ENCODE assay signal across 2 cellular contexts in genomic region chr1:153355445-153356071, GRCh38.
TF ChIP-seq lines count a peak whose summit lies in the region.

No MANE protein-coding gene starts in this region.

TF ChIP-seq in GM12891, 5 proteins besides CTCF, POLR2A, EP300 and RAD21 (continued from another document):
- TF ChIP-seq SPI1 (IDR thresholded peaks at IDR 0.05; ENCODE audit: low read depth, low read length) (no peak), POU2F2 (IDR thresholded peaks at IDR 0.05; ENCODE audit: low read depth, low read length) (no peak; the same call in 1 of the 2 replicates), PAX5 (IDR thresholded peaks at IDR 0.05; ENCODE audit: insufficient read depth, low read length, severe bottlenecking) (no peak), TAF1 (IDR thresholded peaks at IDR 0.05; ENCODE audit: low read depth, low read length) (no peak)

TF ChIP-seq in H1, 55 proteins besides CTCF, POLR2A, EP300 and RAD21:
- no peak for TF ChIP-seq SP4 (IDR thresholded peaks at IDR 0.05; ENCODE audit: low read length)
- TF ChIP-seq BRCA1 (IDR thresholded peaks at IDR 0.05; ENCODE audit: low read depth, low read length) = no peak
- TF ChIP-seq RBBP5 (IDR thresholded peaks at IDR 0.05; ENCODE audit: borderline replicate concordance, low read depth, low read length) = no peak
- TF ChIP-seq USF2 (IDR thresholded peaks at IDR 0.05; ENCODE audit: low read length) = no peak
- TF ChIP-seq BACH1 (IDR thresholded peaks at IDR 0.05; ENCODE audit: low read length) = peak; percentile 8; the same call in 1 of the 2 replicates
- TF ChIP-seq CREB1 (IDR thresholded peaks at IDR 0.05) = peak; percentile 55; the same call in 1 of the 2 replicates
- TF ChIP-seq FOSL1 (IDR thresholded peaks at IDR 0.05; ENCODE audit: insufficient read depth, low read depth, low read length) = no peak
- no peak for TF ChIP-seq POLR2AphosphoS5 (IDR thresholded peaks at IDR 0.05; ENCODE audit: low read depth, low read length)
- TF ChIP-seq SIX5 (IDR thresholded peaks at IDR 0.05; ENCODE audit: low read depth, low read length) = no peak
